Comparison of ENCODE assay signal across 14 cellular contexts in genomic region chr9:18610956-18611355, GRCh38.
DNase-seq lines count a peak whose midpoint lies in the region; ATAC-seq and TF ChIP-seq lines count a peak whose summit lies in the region.
"Had no signal": no experiment of that assay in that cellular context is flagged by ENCODE, and none has a peak within 500 bp of the region (broad histone marks: within the 10 kb centered on the region; RNA-seq: fewer than 3 reads in every experiment).

No MANE protein-coding gene starts in this region.

- H3K4me1 ChIP-seq in right cardiac atrium (ENCODE audit: control insufficient read depth, insufficient read depth, low read length) (peaks cover 8% of the 10 kb centered on the region), heart left ventricle (peaks cover 0 to 18% (median 3%) of the 10 kb centered on the region in 12 donors), uterus (no peaks in the 10 kb centered on the region)
- H3K4me1 ChIP-seq: Caco-2 had no signal

- intact Hi-C loops in right cardiac atrium (cut with DNase I) (no loop called here), heart left ventricle (cut with DNase I) (no loop called here), uterus (cut with DNase I; ENCODE audit: low total_unique reads) (no loop called here)

- peak; percentile 55 to 67 for ATAC-seq in right cardiac atrium
- no peak for ATAC-seq in heart left ventricle
- ATAC-seq in GM19035 (IDR thresholded peaks at IDR 0.05; ENCODE audit: unreplicated experiment), result no peak

- in situ Hi-C loops in SK-MEL-5 (cut with HindIII; ENCODE audit: low pct_unique_long_range_greater_than_20kb, low sequenced_read_pairs), result no loop called here

- no peak for TF ChIP-seq POLR2A in heart left ventricle (IDR thresholded peaks at IDR 0.05)
- no peak for TF ChIP-seq POLR2A in uterus (IDR thresholded peaks at IDR 0.05)

- 67% methylated on average over 3 of the region's 3 CpGs for WGBS in right cardiac atrium
- 79 to 85% (median 84%) methylated on average over 3 of the region's 3 CpGs for WGBS in heart left ventricle, 4 donors

- no peaks in the 10 kb centered on the region for H3K27me3 ChIP-seq in right cardiac atrium (ENCODE audit: control insufficient read depth, insufficient read depth)
- H3K27me3 ChIP-seq in heart left ventricle, result no peaks in the 10 kb centered on the region
- no peaks in the 10 kb centered on the region for H3K27me3 ChIP-seq in uterus
- no peaks in the 10 kb centered on the region for H3K27me3 ChIP-seq in WERI-Rb-1 (ENCODE audit: insufficient read depth, low read depth, severe bottlenecking)
- H3K27me3 ChIP-seq: sigmoid colon had no signal

- H3K36me3 ChIP-seq in heart left ventricle (no peaks in the 10 kb centered on the region), uterus (no peaks in the 10 kb centered on the region), WERI-Rb-1 (no peaks in the 10 kb centered on the region)
- H3K36me3 ChIP-seq: sigmoid colon had no signal

- H3K4me3 ChIP-seq in right cardiac atrium (ENCODE audit: low read length) (no peak overlapping the region), heart left ventricle (no peak overlapping the region), uterus (no peak overlapping the region), WERI-Rb-1 (ENCODE audit: low read depth, low read length) (no peak overlapping the region)
- H3K4me3 ChIP-seq: sigmoid colon had no signal

- no peaks in the 10 kb centered on the region for H3K9me3 ChIP-seq in right cardiac atrium (ENCODE audit: control insufficient read depth, low read length)
- peaks cover 0 to 6% (median 0%) of the 10 kb centered on the region in 12 donors for H3K9me3 ChIP-seq in heart left ventricle
- no peaks in the 10 kb centered on the region for H3K9me3 ChIP-seq in uterus
- no peaks in the 10 kb centered on the region for H3K9me3 ChIP-seq in WERI-Rb-1 (ENCODE audit: severe bottlenecking)
- H3K9me3 ChIP-seq: Caco-2, sigmoid colon had no signal

- TF ChIP-seq CTCF in heart left ventricle (IDR thresholded peaks at IDR 0.05) (no peak), uterus (IDR thresholded peaks at IDR 0.05) (no peak), WERI-Rb-1 (IDR thresholded peaks at IDR 0.05; ENCODE audit: low read depth, low read length) (no peak)

- H3K27ac ChIP-seq in right cardiac atrium (ENCODE audit: low read length) (no peak overlapping the region), heart left ventricle (no peak overlapping the region), uterus (peak overlapping the region; percentile 14 to 20), WERI-Rb-1 (no peak overlapping the region)

- DNase-seq in right cardiac atrium (no peak), heart left ventricle (no peak), SK-MEL-5 (ENCODE audit: low read depth, low spot score) (peak; percentile 93), left kidney (ENCODE audit: low read depth, low spot score) (peak; percentile 11), uterus (no peak), WERI-Rb-1 (no peak)
- no peak for DNase-seq in central memory CD4-positive, alpha-beta T cell
- DNase-seq: Caco-2; NCI-H226; nephron progenitor cell; OCI-M1; sigmoid colon; stimulated activated CD4-positive, alpha-beta T cell treated with anti-CD3 and anti-CD28 coated beads, Interleukin-4, amount 100 ng/mL, for 24 hours had no signal

Comparison
In these comparisons a context has a peak if more than half of its experiments do, and no peak if none do; other contexts are left out.
1. ATAC-seq: peak in right cardiac atrium (2 of 2); none in heart left ventricle (0 of 4) and GM19035 (single experiment).
2. DNase-seq: peak in SK-MEL-5 (single experiment) and left kidney (single experiment); none in right cardiac atrium (0 of 3), heart left ventricle (0 of 5), uterus (0 of 2), WERI-Rb-1 (single experiment) and central memory CD4-positive, alpha-beta T cell (single experiment).
3. H3K27ac ChIP-seq: peak in uterus (2 of 2); none in right cardiac atrium (single experiment), heart left ventricle (0 of 12) and WERI-Rb-1 (single experiment).